5 cellular contexts compared by ENCODE assay signal in genomic region chr4:178427663-178428062, GRCh38.
"Had no signal": no experiment of that assay in that cellular context is flagged by ENCODE, and none has a peak within 500 bp of the region (broad histone marks: within the 10 kb centered on the region; RNA-seq: fewer than 3 reads in every experiment).

No MANE protein-coding gene starts in this region.

- FAIRE-seq: HTR-8/SVneo, K562 had no signal

- ATAC-seq: K562 had no signal

- H3K4me3 ChIP-seq: K562 had no signal

- DNase-seq: IMR-90, KBM-7 had no signal

- H3K27ac ChIP-seq: HL-60 had no signal
